23 cellular contexts compared by ENCODE assay signal in the genomic region with DNA sequence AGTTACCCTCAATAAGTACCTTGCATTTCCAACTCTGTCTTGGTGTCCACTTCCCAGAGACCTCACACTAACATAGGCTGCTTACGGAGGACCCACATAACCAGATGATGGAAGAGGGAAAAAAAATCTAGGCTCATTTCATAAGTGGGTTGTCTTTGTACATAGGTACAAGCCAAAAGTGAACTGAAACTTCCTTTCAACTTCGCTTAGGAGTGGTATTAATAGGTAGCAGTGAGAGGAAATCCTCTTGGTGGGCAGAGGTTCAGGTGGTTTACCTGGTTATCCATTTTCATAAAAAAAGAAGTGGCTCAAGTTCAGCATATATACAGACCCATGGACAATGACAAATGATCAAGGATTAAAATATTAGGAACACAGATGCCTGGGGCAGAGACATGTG.
DNase-seq lines count a peak whose midpoint lies in the region; ATAC-seq and TF ChIP-seq lines count a peak whose summit lies in the region.
"Had no signal": no experiment of that assay in that cellular context is flagged by ENCODE, and none has a peak within 500 bp of the region (broad histone marks: within the 10 kb centered on the region; RNA-seq: fewer than 3 reads in every experiment).

No MANE protein-coding gene starts in this region.

- no peaks in the 10 kb centered on the region for H3K27me3 ChIP-seq in MM.1S (replicated peaks; ENCODE audit: insufficient read depth, low read length)
- H3K27me3 ChIP-seq: BLaER1, Peyer's patch had no signal

- DNase-seq in MM.1S (peak; percentile 29), inferior parietal cortex (ENCODE audit: extremely low spot score) (no peak), iPS-NIHi11 (ENCODE audit: low spot score) (no peak)
- no peak for DNase-seq in activated effector memory CD4-positive, alpha-beta T cell treated with anti-CD3 and anti-CD28 coated beads, Interleukin-2, amount 50 U/mL, for 16 hours
- DNase-seq: Caco-2; CD4-positive, alpha-beta T cell; DND-41; GM23248; H9; HFFc6; NCI-H1092 treated with DMSO at 0.1 percent for 48 hours; NCI-H1436 treated with DMSO at 0.1 percent for 48 hours; NCI-H1930; NCI-H2227 treated with DMSO at 0.1 percent for 48 hours; NCI-H510A; NK-92 treated with Interleukin-12 subunit alpha and Interleukin-12 subunit beta, amount 100 ng/mL, for 24 hours; Peyer's patch had no signal

- no peaks in the 10 kb centered on the region for H3K9me3 Mint-ChIP-seq in stimulated activated memory B cell treated with anti-CD40 and anti-IgM and Interleukin-4, amounts not matched to agents 10 μg/mL and 1 μg/mL and 100 μg/mL, for 72 hours
- H3K9me3 Mint-ChIP-seq: HFFc6 had no signal

- H3K9me2 ChIP-seq in MM.1S (replicated peaks; ENCODE audit: insufficient read depth, low read length), result no peaks in the 10 kb centered on the region

- no peak overlapping the region for H3K4me3 Mint-ChIP-seq in stimulated activated memory B cell treated with anti-CD40 and anti-IgM and Interleukin-4, amounts not matched to agents 10 μg/mL and 1 μg/mL and 100 μg/mL, for 72 hours
- H3K4me3 Mint-ChIP-seq: CD4-positive, alpha-beta T cell; H9; HFFc6 had no signal

- H4K20me1 ChIP-seq in MM.1S (ENCODE audit: insufficient read depth, low read length), result no peaks in the 10 kb centered on the region
- H4K20me1 ChIP-seq: BLaER1 had no signal

- ATAC-seq in GM18858 (IDR thresholded peaks at IDR 0.05; ENCODE audit: unreplicated experiment) (peak; percentile 38), HG02623 (IDR thresholded peaks at IDR 0.05; ENCODE audit: unreplicated experiment) (peak; percentile 56)
- peak; percentile 62 for ATAC-seq in stimulated activated memory B cell treated with anti-CD40 and anti-IgM and Interleukin-4, amounts not matched to agents 10 μg/mL and 1 μg/mL and 100 μg/mL, for 72 hours
- ATAC-seq: K562 had no signal

- no peaks in the 10 kb centered on the region for H3K36me3 Mint-ChIP-seq in stimulated activated memory B cell treated with anti-CD40 and anti-IgM and Interleukin-4, amounts not matched to agents 10 μg/mL and 1 μg/mL and 100 μg/mL, for 72 hours

- no peak overlapping the region for H3K27ac Mint-ChIP-seq in stimulated activated memory B cell treated with anti-CD40 and anti-IgM and Interleukin-4, amounts not matched to agents 10 μg/mL and 1 μg/mL and 100 μg/mL, for 72 hours
- H3K27ac Mint-ChIP-seq: CD4-positive, alpha-beta T cell; HFFc6 had no signal

- H3K27me3 Mint-ChIP-seq in stimulated activated memory B cell treated with anti-CD40 and anti-IgM and Interleukin-4, amounts not matched to agents 10 μg/mL and 1 μg/mL and 100 μg/mL, for 72 hours, result no peaks in the 10 kb centered on the region
- H3K27me3 Mint-ChIP-seq: CD4-positive, alpha-beta T cell had no signal

- TF ChIP-seq CTCF in MM.1S (IDR thresholded peaks at IDR 0.05; ENCODE audit: low read length), result no peak

- H3K36me3 ChIP-seq in MM.1S (replicated peaks; ENCODE audit: insufficient read depth, low read length), result no peaks in the 10 kb centered on the region
- H3K36me3 ChIP-seq: BLaER1, Peyer's patch had no signal

- no peaks in the 10 kb centered on the region for H3K79me2 ChIP-seq in MM.1S (ENCODE audit: low read length)

- H3F3A ChIP-seq in MM.1S (ENCODE audit: insufficient read depth, low read length), result no peaks in the 10 kb centered on the region

- H3K9me3 ChIP-seq in MM.1S (replicated peaks; ENCODE audit: insufficient read depth, low read length), result no peaks in the 10 kb centered on the region
- H3K9me3 ChIP-seq: BLaER1, Caco-2, Peyer's patch had no signal

- no peak overlapping the region for H3K4me3 ChIP-seq in MM.1S (ENCODE audit: low read length)
- H3K4me3 ChIP-seq: BLaER1, GM23248, K562, Peyer's patch had no signal

- H3K9ac ChIP-seq in MM.1S (ENCODE audit: low read length), result no peak overlapping the region
- H3K9ac ChIP-seq: BLaER1, GM23248 had no signal

- peak overlapping the region; percentile 41; the same call in 1 of the 2 replicates for H3K4me2 ChIP-seq in MM.1S (ENCODE audit: low read depth, low read length)
- H3K4me2 ChIP-seq: BLaER1 had no signal

- H3K4me1 ChIP-seq in MM.1S (ENCODE audit: low read length), result peaks cover 11% of the 10 kb centered on the region
- H3K4me1 ChIP-seq: BLaER1, Caco-2, Peyer's patch had no signal

- no peak overlapping the region for H2AFZ ChIP-seq in MM.1S (ENCODE audit: low read length)
- H2AFZ ChIP-seq: GM23248 had no signal

- H3K4me1 Mint-ChIP-seq in stimulated activated memory B cell treated with anti-CD40 and anti-IgM and Interleukin-4, amounts not matched to agents 10 μg/mL and 1 μg/mL and 100 μg/mL, for 72 hours, result peaks cover 18% of the 10 kb centered on the region

- H3K27ac ChIP-seq in MM.1S (ENCODE audit: low read length), result no peak overlapping the region
- H3K27ac ChIP-seq: BLaER1, GM23248, HL-60, Peyer's patch had no signal
